In genomic region chr12:6374781-6375150, GRCh38 we compare ENCODE assay signal across 14 cellular contexts. TPM values are rescaled to one million over a fixed set of nuclear protein-coding genes. Genes with fewer than 3 reads are reported as not detected.
DNase-seq lines count a peak whose midpoint lies in the region; ATAC-seq and TF ChIP-seq lines count a peak whose summit lies in the region.
"Had no signal": no experiment of that assay in that cellular context is flagged by ENCODE, and none has a peak within 500 bp of the region (broad histone marks: within the 10 kb centered on the region; RNA-seq: fewer than 3 reads in every experiment).

No MANE protein-coding gene starts in this region.

- no peaks in the 10 kb centered on the region for H3K9me2 ChIP-seq in Karpas-422 (replicated peaks; ENCODE audit: insufficient read depth, low read length)

- H3K79me2 ChIP-seq in Karpas-422 (ENCODE audit: low read length) = no peaks in the 10 kb centered on the region

- peak overlapping the region; percentile 71 to 98 for H3K4me3 ChIP-seq in mucosa of rectum (ENCODE audit: low read length in 2 of 2)
- H3K4me3 ChIP-seq in urinary bladder (ENCODE audit: low read depth, low read length) = no peak overlapping the region
- no peak overlapping the region for H3K4me3 ChIP-seq in Karpas-422 (ENCODE audit: low read length)
- H3K4me3 ChIP-seq in BE2C (ENCODE audit: low read depth, low read length) = no peak overlapping the region
- no peak overlapping the region for H3K4me3 ChIP-seq in CD8-positive, alpha-beta memory T cell (ENCODE audit: low read length)
- H3K4me3 ChIP-seq: SJSA1 had no signal

- H3K36me3 ChIP-seq in mucosa of rectum (ENCODE audit: control insufficient read depth in 2 of 2, insufficient read depth in 2 of 2, low read length in 2 of 2) = peaks cover 0 to 4% of the 10 kb centered on the region in 2 donors
- no peaks in the 10 kb centered on the region for H3K36me3 ChIP-seq in urinary bladder (ENCODE audit: insufficient read depth)
- H3K36me3 ChIP-seq in Karpas-422 (ENCODE audit: insufficient read depth, low read length) = no peaks in the 10 kb centered on the region
- H3K36me3 ChIP-seq in BE2C = no peaks in the 10 kb centered on the region
- no peaks in the 10 kb centered on the region for H3K36me3 ChIP-seq in CD8-positive, alpha-beta memory T cell (ENCODE audit: insufficient read depth, low read length)
- H3K36me3 ChIP-seq: SJSA1 had no signal

- peaks cover 0 to 3% of the 10 kb centered on the region in 2 donors for H3K27me3 ChIP-seq in mucosa of rectum (ENCODE audit: control insufficient read depth in 2 of 2, insufficient read depth in 2 of 2, low read length in 2 of 2)
- no peaks in the 10 kb centered on the region for H3K27me3 ChIP-seq in Karpas-422 (ENCODE audit: low read length)
- H3K27me3 ChIP-seq in BE2C = no peaks in the 10 kb centered on the region
- no peaks in the 10 kb centered on the region for H3K27me3 ChIP-seq in CD8-positive, alpha-beta memory T cell (ENCODE audit: insufficient read depth, low read length, poor library complexity, severe bottlenecking)
- H3K27me3 ChIP-seq: SJSA1 had no signal

- 69% methylated on average over 7 of the region's 7 CpGs for WGBS in urinary bladder

- no peak overlapping the region for H3K4me2 ChIP-seq in Karpas-422 (ENCODE audit: low read depth, low read length, poor library complexity, severe bottlenecking)

- H2AFZ ChIP-seq in Karpas-422 (ENCODE audit: low read length) = no peak overlapping the region

- peaks cover 2% of the 10 kb centered on the region for H3K27me3 Mint-ChIP-seq in activated CD8-positive, alpha-beta memory T cell treated with anti-CD3 and anti-CD28 coated beads, Interleukin-2, amount 10 ng/mL, durations not matched to agents 7 days and 5 days
- H3K27me3 Mint-ChIP-seq in endothelial cell (ENCODE audit: unreplicated experiment) = peaks cover 20% of the 10 kb centered on the region
- peaks cover 4 to 6% of the 10 kb centered on the region in 2 donors for H3K27me3 Mint-ChIP-seq in CD8-positive, alpha-beta memory T cell

- TF ChIP-seq CTCF in endothelial cell (IDR thresholded peaks at IDR 0.05; ENCODE audit: unreplicated experiment) (no peak), BE2C (IDR thresholded peaks at IDR 0.05; ENCODE audit: low read depth, low read length) (no peak)

- peak overlapping the region; percentile 45 for H3K27ac Mint-ChIP-seq in activated CD8-positive, alpha-beta memory T cell treated with anti-CD3 and anti-CD28 coated beads, Interleukin-2, amount 10 ng/mL, durations not matched to agents 7 days and 5 days
- H3K27ac Mint-ChIP-seq in endothelial cell (ENCODE audit: unreplicated experiment) = no peak overlapping the region
- H3K27ac Mint-ChIP-seq in CD8-positive, alpha-beta memory T cell = no peak overlapping the region
- H3K27ac Mint-ChIP-seq: HFFc6, naive B cell had no signal

- H3K4me1 ChIP-seq in mucosa of rectum (ENCODE audit: control insufficient read depth in 2 of 2, insufficient read depth in 2 of 2, low read length in 2 of 2) (peaks cover 61 to 68% of the 10 kb centered on the region in 2 donors), urinary bladder (ENCODE audit: insufficient read depth) (peaks cover 2% of the 10 kb centered on the region), Karpas-422 (ENCODE audit: low read length) (no peaks in the 10 kb centered on the region), BE2C (no peaks in the 10 kb centered on the region)
- H3K4me1 ChIP-seq in CD8-positive, alpha-beta memory T cell (ENCODE audit: insufficient read depth, low read length) = peaks cover 20% of the 10 kb centered on the region

- peaks cover 36% of the 10 kb centered on the region for H3K4me1 Mint-ChIP-seq in activated CD8-positive, alpha-beta memory T cell treated with anti-CD3 and anti-CD28 coated beads, Interleukin-2, amount 10 ng/mL, durations not matched to agents 7 days and 5 days
- peaks cover 47% of the 10 kb centered on the region for H3K4me1 Mint-ChIP-seq in endothelial cell (ENCODE audit: unreplicated experiment)
- peaks cover 20 to 47% (median 29%) of the 10 kb centered on the region in 3 donors for H3K4me1 Mint-ChIP-seq in CD8-positive, alpha-beta memory T cell

- CTCF ChIA-PET in activated CD8-positive, alpha-beta memory T cell treated with anti-CD3 and anti-CD28 coated beads, Interleukin-2, amount 10 ng/mL, durations not matched to agents 7 days and 5 days (lab: Charles Lee) = interaction anchor here (0.9 to 2.0 kb wide), 4 partner anchors 11 to 98 kb away, joined by 3 to 9 read pairs (median 4); no protein-coding TSS in a partner anchor
- CTCF ChIA-PET in CD8-positive, alpha-beta memory T cell (lab: Charles Lee) = interaction anchor here (1.2 kb wide), 1 partner anchor 52 kb away, joined by 5 read pairs; no protein-coding TSS in a partner anchor

- ATAC-seq in activated CD8-positive, alpha-beta memory T cell treated with anti-CD3 and anti-CD28 coated beads, Interleukin-2, amount 10 ng/mL, durations not matched to agents 7 days and 5 days = no peak

- peak overlapping the region; percentile 84 to 100 for H3K9ac ChIP-seq in mucosa of rectum (ENCODE audit: low read depth in 1 of 2, low read length in 2 of 2)
- H3K9ac ChIP-seq in Karpas-422 (ENCODE audit: low read length) = no peak overlapping the region

- H4K20me1 ChIP-seq in Karpas-422 (ENCODE audit: insufficient read depth, low read depth, low read length) = no peaks in the 10 kb centered on the region

- DNase-seq in activated CD8-positive, alpha-beta memory T cell treated with anti-CD3 and anti-CD28 coated beads, Interleukin-2, amount 10 ng/mL, durations not matched to agents 7 days and 5 days = no peak
- no peak for DNase-seq in activated CD8-positive, alpha-beta memory T cell treated with anti-CD3 and anti-CD28 coated beads, Interleukin-2, amount 50 U/mL, for 4 hours
- no peak for DNase-seq in endothelial cell (ENCODE audit: low spot score)
- DNase-seq in Karpas-422 = no peak
- no peak for DNase-seq in BE2C
- DNase-seq in CD8-positive, alpha-beta memory T cell = no peak
- DNase-seq: activated naive CD4-positive, alpha-beta T cell treated with anti-CD3 and anti-CD28 coated beads, Interleukin-2, amount 50 U/mL, for 16 hours; dermis blood vessel endothelial cell; HFFc6; naive B cell had no signal

- peak overlapping the region; percentile 95 to 99 for H3K27ac ChIP-seq in mucosa of rectum (ENCODE audit: low read depth in 2 of 2, low read length in 2 of 2)
- H3K27ac ChIP-seq in urinary bladder (ENCODE audit: low read depth) = peak overlapping the region; percentile 83
- H3K27ac ChIP-seq in Karpas-422 (ENCODE audit: low read length) = no peak overlapping the region
- H3K27ac ChIP-seq in CD8-positive, alpha-beta memory T cell (ENCODE audit: low read depth, low read length) = no peak overlapping the region
- H3K27ac ChIP-seq: SJSA1 had no signal

- no peaks in the 10 kb centered on the region for H3K36me3 Mint-ChIP-seq in activated CD8-positive, alpha-beta memory T cell treated with anti-CD3 and anti-CD28 coated beads, Interleukin-2, amount 10 ng/mL, durations not matched to agents 7 days and 5 days
- no peaks in the 10 kb centered on the region for H3K36me3 Mint-ChIP-seq in endothelial cell (ENCODE audit: low read depth, unreplicated experiment)
- H3K36me3 Mint-ChIP-seq in CD8-positive, alpha-beta memory T cell = no peaks in the 10 kb centered on the region

- no peaks in the 10 kb centered on the region for H3K9me3 Mint-ChIP-seq in activated CD8-positive, alpha-beta memory T cell treated with anti-CD3 and anti-CD28 coated beads, Interleukin-2, amount 10 ng/mL, durations not matched to agents 7 days and 5 days (ENCODE audit: low read depth)
- no peaks in the 10 kb centered on the region for H3K9me3 Mint-ChIP-seq in endothelial cell (ENCODE audit: unreplicated experiment)
- no peaks in the 10 kb centered on the region for H3K9me3 Mint-ChIP-seq in CD8-positive, alpha-beta memory T cell
- H3K9me3 Mint-ChIP-seq: HFFc6 had no signal

- POLR2A ChIA-PET in CD8-positive, alpha-beta memory T cell (lab: Charles Lee) = no interaction called here

- no peaks in the 10 kb centered on the region for H3K9me3 ChIP-seq in mucosa of rectum (ENCODE audit: control insufficient read depth in 2 of 2, low read length in 2 of 2)
- no peaks in the 10 kb centered on the region for H3K9me3 ChIP-seq in Karpas-422 (ENCODE audit: low read length)
- no peaks in the 10 kb centered on the region for H3K9me3 ChIP-seq in BE2C
- no peaks in the 10 kb centered on the region for H3K9me3 ChIP-seq in CD8-positive, alpha-beta memory T cell (ENCODE audit: low read length)
- H3K9me3 ChIP-seq: SJSA1 had no signal

- H3K4me3 Mint-ChIP-seq in activated CD8-positive, alpha-beta memory T cell treated with anti-CD3 and anti-CD28 coated beads, Interleukin-2, amount 10 ng/mL, durations not matched to agents 7 days and 5 days = no peak overlapping the region
- H3K4me3 Mint-ChIP-seq in endothelial cell (ENCODE audit: unreplicated experiment) = peak overlapping the region; percentile 15
- no peak overlapping the region for H3K4me3 Mint-ChIP-seq in CD8-positive, alpha-beta memory T cell
- H3K4me3 Mint-ChIP-seq: HFFc6, naive B cell had no signal

RNA-seq across cellular contexts. Expression of gene SCNN1A, which starts 0.6 kb away (rescaled TPM):
- under 1 TPM; 0.49 to 0.58 TPM for total RNA-seq in activated CD8-positive, alpha-beta memory T cell treated with anti-CD3 and anti-CD28 coated beads, Interleukin-2, amount 10 ng/mL, durations not matched to agents 7 days and 5 days
- total RNA-seq in endothelial cell (ENCODE audit: unreplicated experiment) = 2.2 TPM
- 5.7 TPM for total RNA-seq in urinary bladder
- 10.4 TPM for polyA plus RNA-seq in urinary bladder
- total RNA-seq in Karpas-422 (2014; rRNA removed; shearing (Covaris generic); ENCODE audit: low replicate concordance) = not detected in 2 replicates
- not detected for polyA plus RNA-seq in BE2C (2012; ENCODE audit: insufficient read depth, insufficient read length, low read depth)
- under 1 TPM; 0.77 to 0.93 TPM for total RNA-seq in CD8-positive, alpha-beta memory T cell
- 0.49 TPM for polyA plus RNA-seq in CD8-positive, alpha-beta memory T cell
- total RNA-seq: glomerular endothelial cell had no signal

RNA-seq across cellular contexts. Expression of gene LTBR, which starts 9.2 kb away (rescaled TPM):
- total RNA-seq in activated CD8-positive, alpha-beta memory T cell treated with anti-CD3 and anti-CD28 coated beads, Interleukin-2, amount 10 ng/mL, durations not matched to agents 7 days and 5 days = under 1 TPM; 0.30 to 0.41 TPM
- 40.3 TPM for total RNA-seq in endothelial cell (ENCODE audit: unreplicated experiment)
- 29.6 TPM for total RNA-seq in urinary bladder
- polyA plus RNA-seq in urinary bladder = 126 TPM
- not detected in 2 replicates for total RNA-seq in Karpas-422 (2014; rRNA removed; shearing (Covaris generic); ENCODE audit: low replicate concordance)
- polyA plus RNA-seq in BE2C (2012; ENCODE audit: insufficient read depth, insufficient read length, low read depth) = 1.2 TPM
- 1 to 10 TPM in 1 of 2 experiments, under 1 TPM in 1; 0.51 to 1.4 TPM for total RNA-seq in CD8-positive, alpha-beta memory T cell
- polyA plus RNA-seq in CD8-positive, alpha-beta memory T cell = not detected

RNA-seq across cellular contexts. Expression of gene TNFRSF1A, which starts 32.9 kb away (rescaled TPM):
- 10 to 100 TPM; 63.3 to 71.5 TPM for total RNA-seq in activated CD8-positive, alpha-beta memory T cell treated with anti-CD3 and anti-CD28 coated beads, Interleukin-2, amount 10 ng/mL, durations not matched to agents 7 days and 5 days
- total RNA-seq in endothelial cell (ENCODE audit: unreplicated experiment) (125 TPM), urinary bladder (56.1 TPM)
- 223 TPM for polyA plus RNA-seq in urinary bladder
- 0.72 TPM in 1 of 2 replicates, not detected in the other for total RNA-seq in Karpas-422 (2014; rRNA removed; shearing (Covaris generic); ENCODE audit: low replicate concordance)
- polyA plus RNA-seq in BE2C (2012; ENCODE audit: insufficient read depth, insufficient read length, low read depth) = 15.8 TPM
- total RNA-seq in CD8-positive, alpha-beta memory T cell = 10 to 100 TPM; 62.1 to 62.9 TPM
- polyA plus RNA-seq in CD8-positive, alpha-beta memory T cell = 57.1 TPM

Comparison
In these comparisons a context has a peak if more than half of its experiments do, and no peak if none do; other contexts are left out.
1. H3K27ac ChIP-seq: peak in mucosa of rectum (2 of 2) and urinary bladder (single experiment); none in Karpas-422 (single experiment) and CD8-positive, alpha-beta memory T cell (single experiment).
2. H3K4me3 ChIP-seq: peak in mucosa of rectum (2 of 2); none in urinary bladder (single experiment), Karpas-422 (single experiment), BE2C (single experiment) and CD8-positive, alpha-beta memory T cell (single experiment).
3. RNA of gene LTBR, which starts 9.2 kb away (total RNA-seq): 40.3 TPM in endothelial cell (single experiment) and 29.6 TPM in urinary bladder (single experiment); 0.51 to 1.4 TPM in CD8-positive, alpha-beta memory T cell, 0.30 to 0.41 TPM in activated CD8-positive, alpha-beta memory T cell treated with anti-CD3 and anti-CD28 coated beads, Interleukin-2, amount 10 ng/mL, durations not matched to agents 7 days and 5 days and not detected in Karpas-422; every median in the first group is over 10 times any median in the second.
4. RNA of gene TNFRSF1A, which starts 32.9 kb away (total RNA-seq): 125 TPM in endothelial cell (single experiment), 63.3 to 71.5 TPM in activated CD8-positive, alpha-beta memory T cell treated with anti-CD3 and anti-CD28 coated beads, Interleukin-2, amount 10 ng/mL, durations not matched to agents 7 days and 5 days, 62.1 to 62.9 TPM in CD8-positive, alpha-beta memory T cell and 56.1 TPM in urinary bladder (single experiment); 0.72 TPM in Karpas-422; every median in the first group is over 10 times any median in the second.